1 cellular context compared by ENCODE assay signal in the genomic region with DNA sequence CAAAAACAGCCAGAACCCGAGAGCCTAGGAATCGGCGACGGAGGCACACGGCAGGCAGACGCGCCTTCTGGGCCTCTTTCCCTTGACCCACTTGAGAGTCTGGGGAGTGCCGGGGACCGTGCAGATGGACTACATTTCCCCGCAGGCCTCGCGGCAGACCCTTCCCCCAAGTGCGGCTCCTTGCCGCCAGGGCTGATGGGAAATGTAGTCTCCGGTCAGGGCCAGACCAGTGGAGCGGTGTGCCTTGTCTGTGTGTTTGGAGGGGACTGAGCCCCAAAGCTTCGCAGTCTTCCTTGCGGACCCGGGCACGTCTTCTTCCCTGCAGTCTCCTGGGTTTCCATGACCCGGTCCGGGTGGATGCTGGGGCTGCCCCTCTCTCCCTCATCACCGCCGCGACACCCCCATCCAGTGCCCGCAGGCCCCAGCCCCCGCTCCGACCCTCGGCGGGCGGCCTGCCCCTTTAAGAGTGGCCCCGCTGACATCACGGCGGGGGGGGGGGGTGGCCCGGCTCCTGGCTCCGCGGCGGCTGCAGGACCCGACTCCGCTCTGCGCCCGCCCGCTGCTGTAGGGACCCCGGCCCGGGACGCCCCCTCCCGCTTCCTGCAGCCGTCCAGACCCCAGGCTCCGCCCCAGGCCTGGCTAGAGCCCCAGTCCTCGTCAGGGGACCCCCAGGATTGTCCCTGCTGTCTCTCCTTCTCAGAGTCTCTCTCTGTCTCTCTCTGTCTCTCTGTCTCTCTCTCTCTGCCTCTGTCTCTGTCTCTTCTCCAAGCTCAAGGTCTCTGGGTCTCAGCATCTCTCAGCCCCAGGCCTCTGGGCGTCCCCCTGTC.
TF ChIP-seq lines count a peak whose summit lies in the region.

No MANE protein-coding gene starts in this region.

TF ChIP-seq in H1, 55 proteins besides CTCF, POLR2A, EP300 and RAD21:
- TF ChIP-seq SIX5 (IDR thresholded peaks at IDR 0.05; ENCODE audit: low read depth, low read length) (peak; percentile 97), BCL11A (IDR thresholded peaks at IDR 0.05; ENCODE audit: low read depth in 2 of 2, low read length in 2 of 2) (no peak), SP1 (IDR thresholded peaks at IDR 0.05; ENCODE audit: low read depth, low read length) (0 out of 2 replicates have a peak, but pooled peaks have one; percentile 39), KDM4A (IDR thresholded peaks at IDR 0.05; ENCODE audit: low read depth, low read length, severe bottlenecking) (peak; percentile 62), RXRA (IDR thresholded peaks at IDR 0.05; ENCODE audit: insufficient read depth, low read depth, low read length) (no peak), SIN3A (conservative IDR thresholded peaks at IDR 0.05 in 1 of 2, IDR thresholded peaks at IDR 0.05 in 1 of 2; ENCODE audit: low read depth in 1 of 2, low read length in 2 of 2) (peak; percentile 12 to 69; a peak in 1 of 4 replicates), CREB1 (IDR thresholded peaks at IDR 0.05) (peak; percentile 41; the same call in 1 of the 2 replicates), EGR1 (IDR thresholded peaks at IDR 0.05; ENCODE audit: borderline replicate concordance, low read depth, low read length) (no peak), YY1 (IDR thresholded peaks at IDR 0.05; ENCODE audit: low read depth, low read length) (peak; percentile 59; the same call in 1 of the 2 replicates)
- TF ChIP-seq, protein P1, sequence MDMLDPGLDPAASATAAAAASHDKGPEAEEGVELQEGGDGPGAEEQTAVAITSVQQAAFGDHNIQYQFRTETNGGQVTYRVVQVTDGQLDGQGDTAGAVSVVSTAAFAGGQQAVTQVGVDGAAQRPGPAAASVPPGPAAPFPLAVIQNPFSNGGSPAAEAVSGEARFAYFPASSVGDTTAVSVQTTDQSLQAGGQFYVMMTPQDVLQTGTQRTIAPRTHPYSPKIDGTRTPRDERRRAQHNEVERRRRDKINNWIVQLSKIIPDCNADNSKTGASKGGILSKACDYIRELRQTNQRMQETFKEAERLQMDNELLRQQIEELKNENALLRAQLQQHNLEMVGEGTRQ (IDR thresholded peaks at IDR 0.05; ENCODE audit: low read length), result no peak
- TF ChIP-seq, protein P2, sequence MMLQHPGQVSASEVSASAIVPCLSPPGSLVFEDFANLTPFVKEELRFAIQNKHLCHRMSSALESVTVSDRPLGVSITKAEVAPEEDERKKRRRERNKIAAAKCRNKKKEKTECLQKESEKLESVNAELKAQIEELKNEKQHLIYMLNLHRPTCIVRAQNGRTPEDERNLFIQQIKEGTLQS (IDR thresholded peaks at IDR 0.05; ENCODE audit: insufficient read depth, low read depth, low read length), result 0 out of 2 replicates have a peak, but pooled peaks have one; percentile 12
- TF ChIP-seq, protein P3, sequence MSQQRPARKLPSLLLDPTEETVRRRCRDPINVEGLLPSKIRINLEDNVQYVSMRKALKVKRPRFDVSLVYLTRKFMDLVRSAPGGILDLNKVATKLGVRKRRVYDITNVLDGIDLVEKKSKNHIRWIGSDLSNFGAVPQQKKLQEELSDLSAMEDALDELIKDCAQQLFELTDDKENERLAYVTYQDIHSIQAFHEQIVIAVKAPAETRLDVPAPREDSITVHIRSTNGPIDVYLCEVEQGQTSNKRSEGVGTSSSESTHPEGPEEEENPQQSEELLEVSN (IDR thresholded peaks at IDR 0.05), result 0 out of 2 replicates have a peak, but pooled peaks have one; percentile 12
TF ChIP-seq in H1: peak in this region for 8.
